ENCODE assay signal across 8 cellular contexts in the genomic region with DNA sequence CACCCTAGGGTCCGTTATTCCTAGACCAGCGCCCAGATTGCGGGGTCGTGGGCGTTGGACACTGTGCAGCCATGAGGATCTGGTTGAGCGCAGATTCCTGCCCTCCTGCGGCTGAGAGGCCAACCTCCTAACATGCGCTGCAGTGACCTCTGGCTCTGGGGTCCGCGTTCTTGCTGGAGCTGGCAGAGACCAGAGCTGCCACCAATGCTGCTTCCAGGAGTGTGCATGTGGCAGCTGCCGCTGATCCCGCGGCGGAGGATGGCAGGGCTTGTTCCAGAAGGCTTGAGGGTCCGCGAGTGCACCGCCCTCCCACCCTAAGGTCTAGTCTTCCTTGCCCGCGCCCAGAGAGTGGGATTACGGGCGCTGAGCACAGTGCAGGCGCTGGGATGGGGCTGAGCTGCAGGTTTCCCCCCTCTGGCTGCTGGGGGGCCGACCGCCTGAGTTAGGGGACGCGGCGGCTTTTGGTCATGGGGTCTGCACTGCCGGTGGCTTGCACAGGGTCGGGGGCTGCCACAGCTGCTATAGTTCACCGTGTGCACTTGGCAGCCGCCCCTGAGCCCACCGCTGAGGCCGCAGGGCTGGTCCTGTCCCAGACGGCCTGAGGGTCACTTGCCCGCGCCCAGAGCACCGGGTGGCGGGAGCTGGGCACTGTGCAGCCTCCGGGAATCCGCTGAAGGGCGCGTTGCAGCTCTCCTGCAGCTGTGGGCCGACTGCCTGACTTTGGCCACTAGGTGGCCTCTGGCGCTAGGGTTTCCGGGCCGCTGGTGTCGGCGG.
DNase-seq lines count a peak whose midpoint lies in the region; ATAC-seq and TF ChIP-seq lines count a peak whose summit lies in the region.

No MANE protein-coding gene starts in this region.

- H3K4me3 ChIP-seq in BLaER1 (0 out of 2 replicates have a peak overlapping the region, but pooled peaks have one; percentile 31), mucosa of descending colon (no peak overlapping the region)

- no peaks in the 10 kb centered on the region for H3K36me3 ChIP-seq in BLaER1
- H3K36me3 ChIP-seq in mucosa of descending colon (ENCODE audit: low read depth) = no peaks in the 10 kb centered on the region

- DNase-seq in NCI-H748 (lab: John Stamatoyannopoulos, UW; ENCODE audit: unreplicated experiment) (peak; percentile 74), epidermal melanocyte (ENCODE audit: insufficient read length, low spot score) (peak; percentile 24), mucosa of descending colon (peak; percentile 76 to 87 (median 81))
- DNase-seq in activated CD8-positive, alpha-beta memory T cell treated with anti-CD3 and anti-CD28 coated beads, Interleukin-2, amount 50 U/mL, for 4 hours = peak; percentile 61
- peak; percentile 30 to 35 for DNase-seq in stimulated activated CD8-positive, alpha-beta memory T cell treated with anti-CD3 and anti-CD28 coated beads, Interleukin-7, amount 100 ng/mL, for 1 hour (ENCODE audit: low read depth in 2 of 2)

- peak overlapping the region; percentile 61 for H3K4me2 ChIP-seq in BLaER1

- TF ChIP-seq CTCF in mucosa of descending colon (IDR thresholded peaks at IDR 0.05) = peak; percentile 83

- H3K9ac ChIP-seq in BLaER1 = no peak overlapping the region

- peak; percentile 94 for ATAC-seq in GM19025 (IDR thresholded peaks at IDR 0.05; ENCODE audit: low read depth, unreplicated experiment)
- peak; percentile 90 for ATAC-seq in HG03196 (IDR thresholded peaks at IDR 0.05; ENCODE audit: unreplicated experiment)
- peak; percentile 97 for ATAC-seq in mucosa of descending colon

- no peaks in the 10 kb centered on the region for H4K20me1 ChIP-seq in BLaER1

- peaks cover 9% of the 10 kb centered on the region for H3K27me3 ChIP-seq in BLaER1

- H3K27ac ChIP-seq in BLaER1 = no peak overlapping the region

- intact Hi-C loops in mucosa of descending colon (cut with DNase I, micrococcal nuclease) = no loop called here

- H3K4me1 ChIP-seq in BLaER1 = peaks cover 31% of the 10 kb centered on the region; the same call in 1 of the 2 replicates
- H3K4me1 ChIP-seq in mucosa of descending colon (ENCODE audit: low read depth) = peaks cover 21% of the 10 kb centered on the region

- H3K9me3 ChIP-seq in BLaER1 = peaks cover 11% of the 10 kb centered on the region; the same call in 1 of the 2 replicates
- H3K9me3 ChIP-seq in mucosa of descending colon = no peaks in the 10 kb centered on the region

Comparison
In these comparisons a context has a peak if more than half of its experiments do, and no peak if none do; other contexts are left out.
1. DNase-seq: peak in every context shown above with its lines; median percentile 81 in mucosa of descending colon; 74 in NCI-H748; 61 in activated CD8-positive, alpha-beta memory T cell treated with anti-CD3 and anti-CD28 coated beads, Interleukin-2, amount 50 U/mL, for 4 hours; 32 in stimulated activated CD8-positive, alpha-beta memory T cell treated with anti-CD3 and anti-CD28 coated beads, Interleukin-7, amount 100 ng/mL, for 1 hour; 24 in epidermal melanocyte.